ENCODE assay signal across 19 cellular contexts in the genomic region with DNA sequence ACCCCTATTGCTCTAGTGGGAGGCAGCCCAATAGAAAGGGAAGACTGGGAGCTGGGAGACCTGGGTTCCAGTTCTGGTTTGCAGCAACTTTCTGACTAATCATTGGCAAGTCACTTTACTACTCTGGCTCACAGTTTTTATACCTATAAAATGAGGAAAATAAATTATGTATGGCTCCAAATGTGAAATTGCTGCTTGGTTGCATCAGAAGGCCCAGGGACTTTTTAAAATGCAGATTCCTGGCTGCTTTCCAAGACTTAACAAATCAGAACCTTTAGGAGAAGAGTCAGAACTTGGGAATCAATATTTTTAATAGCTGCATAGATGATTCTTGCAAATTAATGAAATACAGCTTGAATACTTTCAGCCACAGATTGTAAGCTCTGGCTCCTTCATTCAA.
DNase-seq lines count a peak whose midpoint lies in the region; TF ChIP-seq lines count a peak whose summit lies in the region.
"Had no signal": no experiment of that assay in that cellular context is flagged by ENCODE, and none has a peak within 500 bp of the region (broad histone marks: within the 10 kb centered on the region; RNA-seq: fewer than 3 reads in every experiment).

No MANE protein-coding gene starts in this region.

- POLR2A ChIA-PET in MCF 10A (lab: Yijun Ruan, JAX), result no interaction called here
- POLR2A ChIA-PET in GM10248 (lab: Yijun Ruan, JAX), result no interaction called here

- no peak overlapping the region for H3K4me3 Mint-ChIP-seq in MCF 10A (ENCODE audit: unreplicated experiment)
- H3K4me3 Mint-ChIP-seq: CD14-positive monocyte; CD8-positive, alpha-beta T cell; HFFc6 had no signal

- H3K4me2 ChIP-seq in mammary epithelial cell (ENCODE audit: insufficient read depth, low read depth, low read length), result no peak overlapping the region
- H3K4me2 ChIP-seq in GM23248 (ENCODE audit: unreplicated experiment), result no peak overlapping the region

- peak overlapping the region; percentile 33 for H3K27ac Mint-ChIP-seq in MCF 10A (ENCODE audit: low read depth, unreplicated experiment)
- H3K27ac Mint-ChIP-seq: CD14-positive monocyte; CD8-positive, alpha-beta T cell; HFFc6 had no signal

- no peaks in the 10 kb centered on the region for H3K27me3 ChIP-seq in mammary epithelial cell (ENCODE audit: insufficient read depth, low read length)
- H3K27me3 ChIP-seq in GM23248 (replicated peaks; ENCODE audit: insufficient read depth), result no peaks in the 10 kb centered on the region
- H3K27me3 ChIP-seq in adipocyte (replicated peaks; ENCODE audit: control insufficient read depth, insufficient read depth, low read length), result no peaks in the 10 kb centered on the region
- H3K27me3 ChIP-seq: BE2C had no signal

- H3K9me2 ChIP-seq in GM23248 (ENCODE audit: insufficient read depth), result no peaks in the 10 kb centered on the region

- DNase-seq in MCF 10A (ENCODE audit: unreplicated experiment) (peak; percentile 3), mammary epithelial cell (no peak), GM23248 (peak; percentile 12), adipocyte (ENCODE audit: low read depth) (peak; percentile 42), fibroblast of villous mesenchyme (ENCODE audit: low read depth) (peak; percentile 5), NCI-H1092 (lab: John Stamatoyannopoulos, UW) (no peak), GM10248 (ENCODE audit: extremely low spot score) (no peak)
- no peak for DNase-seq in stimulated activated CD4-positive, alpha-beta T cell treated with anti-CD3 and anti-CD28 coated beads, Interleukin-4, amount 100 ng/mL, for 1 hour
- DNase-seq: 8988T; ACHN; BE2C; CD8-positive, alpha-beta T cell; COR-L47; DMS153; GDM1; HFFc6 had no signal

- peaks cover 6% of the 10 kb centered on the region for H3K4me1 Mint-ChIP-seq in MCF 10A (ENCODE audit: insufficient read depth, unreplicated experiment)
- H3K4me1 Mint-ChIP-seq: CD14-positive monocyte had no signal

- intact Hi-C loops in MCF 10A (cut with micrococcal nuclease), result no loop called here
- intact Hi-C loops in mammary epithelial cell (cut with micrococcal nuclease), result no loop called here

- CTCF ChIA-PET in MCF 10A (lab: Yijun Ruan, JAX), result interaction anchor here (0.6 kb wide), 1 partner anchor 38 kb away, joined by 3 read pairs; no protein-coding TSS in a partner anchor
- CTCF ChIA-PET in mammary epithelial cell (lab: Charles Lee; ENCODE audit: low non-redundant PET), result no interaction called here
- CTCF ChIA-PET in GM10248 (lab: Yijun Ruan, JAX), result interaction anchor here (0.9 to 2.3 kb wide), 3 partner anchors 9 to 22 kb away, joined by 3 to 8 read pairs (median 3); no protein-coding TSS in a partner anchor

- no peaks in the 10 kb centered on the region for H3K9me3 Mint-ChIP-seq in MCF 10A (ENCODE audit: unreplicated experiment)
- H3K9me3 Mint-ChIP-seq: HFFc6 had no signal

- H3K36me3 Mint-ChIP-seq in MCF 10A (ENCODE audit: insufficient read depth, unreplicated experiment), result no peaks in the 10 kb centered on the region
- H3K36me3 Mint-ChIP-seq: CD14-positive monocyte; CD8-positive, alpha-beta T cell had no signal

- BruUV-seq in MCF 10A (replicated peaks; lab: Mats Ljungman, UMichigan), result no TSS peak
- no TSS peak for BruUV-seq in mammary epithelial cell (replicated peaks; lab: Mats Ljungman, UMichigan)

- H3K36me3 ChIP-seq in mammary epithelial cell (ENCODE audit: insufficient read depth, low read length), result no peaks in the 10 kb centered on the region
- no peaks in the 10 kb centered on the region for H3K36me3 ChIP-seq in GM23248 (ENCODE audit: low read depth)
- no peaks in the 10 kb centered on the region for H3K36me3 ChIP-seq in adipocyte (ENCODE audit: control insufficient read depth, insufficient read depth, low read length, severe bottlenecking)
- H3K36me3 ChIP-seq: BE2C, HAP-1 had no signal

- H3K4me3 ChIP-seq in mammary epithelial cell (replicated peaks in 1 of 3; ENCODE audit: insufficient read depth in 1 of 3, low read depth in 2 of 3, low read length in 3 of 3) (no peak overlapping the region), GM23248 (no peak overlapping the region), adipocyte (ENCODE audit: low read length) (no peak overlapping the region), fibroblast of villous mesenchyme (ENCODE audit: low read depth, low read length) (no peak overlapping the region)
- H3K4me3 ChIP-seq: GM12878, HAP-1 had no signal

- H3K27ac ChIP-seq in mammary epithelial cell (ENCODE audit: insufficient read depth, low read depth, low read length) (no peak overlapping the region), GM23248 (no peak overlapping the region)

- H2AFZ ChIP-seq in mammary epithelial cell (ENCODE audit: low read depth, low read length), result no peak overlapping the region
- H2AFZ ChIP-seq in GM23248, result no peak overlapping the region

- H3K79me2 ChIP-seq in mammary epithelial cell (ENCODE audit: insufficient read depth, low read length), result no peaks in the 10 kb centered on the region
- H3K79me2 ChIP-seq in GM23248 (ENCODE audit: insufficient read depth), result no peaks in the 10 kb centered on the region

- in situ Hi-C loops in mammary epithelial cell (cut with MboI; ENCODE audit: low sequenced_read_pairs in 2 of 2), result no loop called here
- in situ Hi-C loops in GM23248 (cut with MboI), result no loop called here

- no peak for TF ChIP-seq CTCF in MCF 10A (IDR thresholded peaks at IDR 0.05; ENCODE audit: unreplicated experiment)
- TF ChIP-seq CTCF in mammary epithelial cell (conservative IDR thresholded peaks at IDR 0.05 in 1 of 2, IDR thresholded peaks at IDR 0.05 in 1 of 2; ENCODE audit: extremely low read depth in 1 of 2, insufficient read depth in 1 of 2, low read depth in 1 of 2, low read length in 2 of 2), result no peak
- TF ChIP-seq CTCF in fibroblast of villous mesenchyme (IDR thresholded peaks at IDR 0.05; ENCODE audit: insufficient read depth, low read depth, low read length), result no peak
- TF ChIP-seq CTCF in GM10248 (IDR thresholded peaks at IDR 0.05; ENCODE audit: control extremely low read depth, extremely low read depth, low read depth, missing control alignments), result no peak

- H3K27me3 Mint-ChIP-seq in MCF 10A (ENCODE audit: insufficient read depth, unreplicated experiment), result no peaks in the 10 kb centered on the region

- dilution Hi-C loops in mammary epithelial cell (cut with HindIII; ENCODE audit: low sequenced_read_pairs), result no loop called here

- H3F3A ChIP-seq in GM23248 (ENCODE audit: insufficient read depth), result no peaks in the 10 kb centered on the region

- H4K20me1 ChIP-seq in mammary epithelial cell (ENCODE audit: insufficient read depth, low read length) (no peaks in the 10 kb centered on the region), GM23248 (ENCODE audit: insufficient read depth) (no peaks in the 10 kb centered on the region)

- no peaks in the 10 kb centered on the region for H3K9me3 ChIP-seq in mammary epithelial cell (replicated peaks; ENCODE audit: insufficient read depth, low read length)
- H3K9me3 ChIP-seq in GM23248 (ENCODE audit: low read depth), result no peaks in the 10 kb centered on the region
- no peaks in the 10 kb centered on the region for H3K9me3 ChIP-seq in adipocyte (ENCODE audit: control insufficient read depth, low read length)
- H3K9me3 ChIP-seq: BE2C, HAP-1 had no signal

- H3K4me1 ChIP-seq in mammary epithelial cell (ENCODE audit: insufficient read depth, low read length), result no peaks in the 10 kb centered on the region
- no peaks in the 10 kb centered on the region for H3K4me1 ChIP-seq in GM23248 (ENCODE audit: insufficient read depth)
- H3K4me1 ChIP-seq in adipocyte (ENCODE audit: control insufficient read depth, insufficient read depth, low read length), result peaks cover 20% of the 10 kb centered on the region
- H3K4me1 ChIP-seq: BE2C, HAP-1 had no signal

- H3K9ac ChIP-seq in mammary epithelial cell (ENCODE audit: insufficient read depth, low read length) (no peak overlapping the region), GM23248 (no peak overlapping the region), adipocyte (ENCODE audit: low read length) (no peak overlapping the region)

Comparison
In these comparisons a context has a peak if more than half of its experiments do, and no peak if none do; other contexts are left out.
1. DNase-seq: peak in MCF 10A (single experiment), GM23248 (single experiment), adipocyte (single experiment) and fibroblast of villous mesenchyme (single experiment); none in mammary epithelial cell (single experiment), NCI-H1092 (single experiment), stimulated activated CD4-positive, alpha-beta T cell treated with anti-CD3 and anti-CD28 coated beads, Interleukin-4, amount 100 ng/mL, for 1 hour (single experiment) and GM10248 (single experiment).